ENCODE assay signal across 8 cellular contexts in genomic region chr4:94451669-94452475, GRCh38. TPM values are rescaled to one million over a fixed set of nuclear protein-coding genes. Genes with fewer than 3 reads are reported as not detected.
DNase-seq lines count a peak whose midpoint lies in the region; ATAC-seq and TF ChIP-seq lines count a peak whose summit lies in the region.

TSS of gene PDLIM5 (plus strand) at chr4:94451942. CDS start at chr4:94455289, 3,347 bp downstream.

- no peaks in the 10 kb centered on the region for H3K27me3 ChIP-seq in AG04450 (ENCODE audit: control insufficient read depth, insufficient read depth, low read length)

- ATAC-seq in GM18868 (IDR thresholded peaks at IDR 0.05; ENCODE audit: unreplicated experiment) (peak; percentile 90), HG03103 (IDR thresholded peaks at IDR 0.05; ENCODE audit: low read depth, unreplicated experiment) (peak; percentile 85)

- POLR2A ChIA-PET in AG04450 (lab: Yijun Ruan, JAX) = interaction anchor here (0.6 kb wide), 2 partner anchors 56 to 232 kb away, joined by 4 read pairs; no protein-coding TSS in a partner anchor

- DNase-seq in AG04450 (ENCODE audit: low read depth, low spot score) (peak; percentile 43), NCI-H2227 (lab: John Stamatoyannopoulos, UW; ENCODE audit: unreplicated experiment) (peak; percentile 88), caudate nucleus (lab: John Stamatoyannopoulos, UW) (peak in 60 of 61 donors; percentile 9 to 94 (median 86)), islet precursor cell (peak; percentile 98)
- DNase-seq in activated CD4-positive, CD25-positive, alpha-beta regulatory T cell (lab: John Stamatoyannopoulos, UW) = peak; percentile 82 to 87 (median 84)
- DNase-seq in stimulated activated CD4-positive, alpha-beta T cell treated with anti-CD3 and anti-CD28 coated beads, Interleukin-12 subunit alpha, Interleukin-12 subunit beta, amount 100 ng/mL, for 48 hours (ENCODE audit: low read depth in 2 of 3, low spot score in 1 of 3) = peak; percentile 75 to 84 (median 77)

- no peaks in the 10 kb centered on the region for H3K9me3 ChIP-seq in AG04450 (ENCODE audit: control insufficient read depth, insufficient read depth, low read length)

- CTCF ChIA-PET in AG04450 (lab: Charles Lee) = interaction anchor here (0.6 to 1.7 kb wide), 5 partner anchors 43 to 631 kb away, joined by 5 to 10 read pairs (median 6); no protein-coding TSS in a partner anchor

- H3K27ac ChIP-seq in AG04450 (ENCODE audit: low read depth, low read length) (peak within 1 kb of the TSS; percentile 74), caudate nucleus (ENCODE audit: low read depth, low read length) (peak within 1 kb of the TSS; percentile 88)

- no peak for TF ChIP-seq CTCF in AG04450 (IDR thresholded peaks at IDR 0.05; ENCODE audit: low read depth, low read length)

- peak within 1 kb of the TSS; percentile 87 for H3K4me3 ChIP-seq in AG04450 (ENCODE audit: low read depth, low read length)

RNA-seq across cellular contexts. Expression of gene PDLIM5, which starts in this region (rescaled TPM):
- polyA plus RNA-seq in AG04450 (2011; rRNA removed) = 79.6 and 81.5 TPM in 2 replicates
- polyA minus RNA-seq in AG04450 (2011; rRNA and poly(A)+ RNA removed) = 154 and 191 TPM in 2 replicates

Comparison
In these comparisons a context has a peak if more than half of its experiments do, and no peak if none do; other contexts are left out.
1. Peak in every context shown above with its lines: DNase-seq, ATAC-seq, H3K4me3 ChIP-seq and H3K27ac ChIP-seq.
2. DNase-seq: peak in every context shown above with its lines; median percentile 98 in islet precursor cell; 88 in NCI-H2227; 86 in caudate nucleus; 84 in activated CD4-positive, CD25-positive, alpha-beta regulatory T cell; 77 in stimulated activated CD4-positive, alpha-beta T cell treated with anti-CD3 and anti-CD28 coated beads, Interleukin-12 subunit alpha, Interleukin-12 subunit beta, amount 100 ng/mL, for 48 hours; 43 in AG04450.